ENCODE assay signal across 1 cellular context in the genomic region with DNA sequence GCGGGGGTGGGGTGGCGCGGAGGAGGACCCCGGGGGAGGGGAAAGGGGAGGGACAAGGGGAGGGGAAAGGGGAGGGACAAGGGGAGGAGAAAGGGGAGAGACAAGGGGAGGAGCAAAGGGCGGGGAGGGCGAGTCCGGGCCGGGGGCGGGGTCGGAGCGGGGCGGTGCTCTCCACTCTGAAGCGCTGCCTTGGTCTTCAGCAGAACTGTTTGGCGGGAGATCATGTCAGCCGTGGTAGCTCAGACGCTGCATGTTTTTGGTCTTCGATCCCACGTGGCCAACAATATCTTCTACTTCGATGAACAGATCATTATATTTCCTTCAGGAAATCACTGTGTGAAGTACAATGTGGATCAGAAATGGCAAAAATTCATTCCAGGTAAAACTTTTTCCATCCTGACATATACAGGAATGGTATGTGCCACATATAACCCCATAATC.
TF ChIP-seq lines count a peak whose summit lies in the region.

No MANE protein-coding gene starts in this region.

TF ChIP-seq in IMR-90, 13 proteins besides CTCF, POLR2A, EP300 and RAD21:
- TF ChIP-seq SMC3 (IDR thresholded peaks at IDR 0.05; ENCODE audit: low read depth, low read length) (no peak), MAZ (IDR thresholded peaks at IDR 0.05; ENCODE audit: borderline replicate concordance, low read depth, low read length) (peak; percentile 83; the same call in 1 of the 2 replicates)
